2 cellular contexts compared by ENCODE assay signal in the genomic region with DNA sequence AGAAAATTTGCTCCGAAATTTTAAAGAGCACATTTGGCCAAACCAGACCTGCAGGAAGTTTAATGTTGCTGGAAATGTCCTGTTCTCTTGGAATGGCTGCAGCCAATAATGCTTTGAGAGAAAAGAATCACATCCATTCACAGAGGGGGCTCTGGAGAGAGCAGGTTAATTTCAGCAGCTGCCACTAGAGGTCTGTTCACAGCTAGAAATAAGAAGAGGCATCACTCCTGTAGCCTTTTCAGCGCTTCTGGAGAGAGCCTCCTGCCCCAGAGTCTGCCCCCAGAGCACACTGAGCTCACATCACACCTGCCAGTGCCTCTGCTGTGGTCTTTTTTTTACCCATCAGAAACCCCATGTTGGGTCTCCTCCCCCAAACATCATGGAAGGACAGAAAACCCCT.
TF ChIP-seq lines count a peak whose summit lies in the region.

No MANE protein-coding gene starts in this region.

TF ChIP-seq in Ishikawa, 13 proteins besides CTCF, POLR2A, EP300 and RAD21 (continued from another document):
- TF ChIP-seq, protein P1, sequence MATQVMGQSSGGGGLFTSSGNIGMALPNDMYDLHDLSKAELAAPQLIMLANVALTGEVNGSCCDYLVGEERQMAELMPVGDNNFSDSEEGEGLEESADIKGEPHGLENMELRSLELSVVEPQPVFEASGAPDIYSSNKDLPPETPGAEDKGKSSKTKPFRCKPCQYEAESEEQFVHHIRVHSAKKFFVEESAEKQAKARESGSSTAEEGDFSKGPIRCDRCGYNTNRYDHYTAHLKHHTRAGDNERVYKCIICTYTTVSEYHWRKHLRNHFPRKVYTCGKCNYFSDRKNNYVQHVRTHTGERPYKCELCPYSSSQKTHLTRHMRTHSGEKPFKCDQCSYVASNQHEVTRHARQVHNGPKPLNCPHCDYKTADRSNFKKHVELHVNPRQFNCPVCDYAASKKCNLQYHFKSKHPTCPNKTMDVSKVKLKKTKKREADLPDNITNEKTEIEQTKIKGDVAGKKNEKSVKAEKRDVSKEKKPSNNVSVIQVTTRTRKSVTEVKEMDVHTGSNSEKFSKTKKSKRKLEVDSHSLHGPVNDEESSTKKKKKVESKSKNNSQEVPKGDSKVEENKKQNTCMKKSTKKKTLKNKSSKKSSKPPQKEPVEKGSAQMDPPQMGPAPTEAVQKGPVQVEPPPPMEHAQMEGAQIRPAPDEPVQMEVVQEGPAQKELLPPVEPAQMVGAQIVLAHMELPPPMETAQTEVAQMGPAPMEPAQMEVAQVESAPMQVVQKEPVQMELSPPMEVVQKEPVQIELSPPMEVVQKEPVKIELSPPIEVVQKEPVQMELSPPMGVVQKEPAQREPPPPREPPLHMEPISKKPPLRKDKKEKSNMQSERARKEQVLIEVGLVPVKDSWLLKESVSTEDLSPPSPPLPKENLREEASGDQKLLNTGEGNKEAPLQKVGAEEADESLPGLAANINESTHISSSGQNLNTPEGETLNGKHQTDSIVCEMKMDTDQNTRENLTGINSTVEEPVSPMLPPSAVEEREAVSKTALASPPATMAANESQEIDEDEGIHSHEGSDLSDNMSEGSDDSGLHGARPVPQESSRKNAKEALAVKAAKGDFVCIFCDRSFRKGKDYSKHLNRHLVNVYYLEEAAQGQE (IDR thresholded peaks at IDR 0.05; ENCODE audit: low read depth), result no peak
- TF ChIP-seq CREB1 (IDR thresholded peaks at IDR 0.05; ENCODE audit: low read depth) (no peak), FOXM1 (IDR thresholded peaks at IDR 0.05; ENCODE audit: borderline replicate concordance, low read depth) (no peak)
TF ChIP-seq in Ishikawa: peak in this region for 0.

TF ChIP-seq in K562, 482 proteins besides CTCF, POLR2A, EP300 and RAD21 (continued from another document):
- TF ChIP-seq, protein P2, sequence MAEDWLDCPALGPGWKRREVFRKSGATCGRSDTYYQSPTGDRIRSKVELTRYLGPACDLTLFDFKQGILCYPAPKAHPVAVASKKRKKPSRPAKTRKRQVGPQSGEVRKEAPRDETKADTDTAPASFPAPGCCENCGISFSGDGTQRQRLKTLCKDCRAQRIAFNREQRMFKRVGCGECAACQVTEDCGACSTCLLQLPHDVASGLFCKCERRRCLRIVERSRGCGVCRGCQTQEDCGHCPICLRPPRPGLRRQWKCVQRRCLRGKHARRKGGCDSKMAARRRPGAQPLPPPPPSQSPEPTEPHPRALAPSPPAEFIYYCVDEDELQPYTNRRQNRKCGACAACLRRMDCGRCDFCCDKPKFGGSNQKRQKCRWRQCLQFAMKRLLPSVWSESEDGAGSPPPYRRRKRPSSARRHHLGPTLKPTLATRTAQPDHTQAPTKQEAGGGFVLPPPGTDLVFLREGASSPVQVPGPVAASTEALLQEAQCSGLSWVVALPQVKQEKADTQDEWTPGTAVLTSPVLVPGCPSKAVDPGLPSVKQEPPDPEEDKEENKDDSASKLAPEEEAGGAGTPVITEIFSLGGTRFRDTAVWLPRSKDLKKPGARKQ (CRISPR knock-in tag; IDR thresholded peaks at IDR 0.05), result no peak
- TF ChIP-seq ZNF212 (CRISPR knock-in tag; IDR thresholded peaks at IDR 0.05) (no peak), ZNF316 (IDR thresholded peaks at IDR 0.05) (no peak)
- TF ChIP-seq, protein P3, sequence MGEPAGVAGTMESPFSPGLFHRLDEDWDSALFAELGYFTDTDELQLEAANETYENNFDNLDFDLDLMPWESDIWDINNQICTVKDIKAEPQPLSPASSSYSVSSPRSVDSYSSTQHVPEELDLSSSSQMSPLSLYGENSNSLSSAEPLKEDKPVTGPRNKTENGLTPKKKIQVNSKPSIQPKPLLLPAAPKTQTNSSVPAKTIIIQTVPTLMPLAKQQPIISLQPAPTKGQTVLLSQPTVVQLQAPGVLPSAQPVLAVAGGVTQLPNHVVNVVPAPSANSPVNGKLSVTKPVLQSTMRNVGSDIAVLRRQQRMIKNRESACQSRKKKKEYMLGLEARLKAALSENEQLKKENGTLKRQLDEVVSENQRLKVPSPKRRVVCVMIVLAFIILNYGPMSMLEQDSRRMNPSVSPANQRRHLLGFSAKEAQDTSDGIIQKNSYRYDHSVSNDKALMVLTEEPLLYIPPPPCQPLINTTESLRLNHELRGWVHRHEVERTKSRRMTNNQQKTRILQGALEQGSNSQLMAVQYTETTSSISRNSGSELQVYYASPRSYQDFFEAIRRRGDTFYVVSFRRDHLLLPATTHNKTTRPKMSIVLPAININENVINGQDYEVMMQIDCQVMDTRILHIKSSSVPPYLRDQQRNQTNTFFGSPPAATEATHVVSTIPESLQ (CRISPR knock-in tag; IDR thresholded peaks at IDR 0.05), result no peak
